ENCODE assay signal across 9 cellular contexts in the genomic region with DNA sequence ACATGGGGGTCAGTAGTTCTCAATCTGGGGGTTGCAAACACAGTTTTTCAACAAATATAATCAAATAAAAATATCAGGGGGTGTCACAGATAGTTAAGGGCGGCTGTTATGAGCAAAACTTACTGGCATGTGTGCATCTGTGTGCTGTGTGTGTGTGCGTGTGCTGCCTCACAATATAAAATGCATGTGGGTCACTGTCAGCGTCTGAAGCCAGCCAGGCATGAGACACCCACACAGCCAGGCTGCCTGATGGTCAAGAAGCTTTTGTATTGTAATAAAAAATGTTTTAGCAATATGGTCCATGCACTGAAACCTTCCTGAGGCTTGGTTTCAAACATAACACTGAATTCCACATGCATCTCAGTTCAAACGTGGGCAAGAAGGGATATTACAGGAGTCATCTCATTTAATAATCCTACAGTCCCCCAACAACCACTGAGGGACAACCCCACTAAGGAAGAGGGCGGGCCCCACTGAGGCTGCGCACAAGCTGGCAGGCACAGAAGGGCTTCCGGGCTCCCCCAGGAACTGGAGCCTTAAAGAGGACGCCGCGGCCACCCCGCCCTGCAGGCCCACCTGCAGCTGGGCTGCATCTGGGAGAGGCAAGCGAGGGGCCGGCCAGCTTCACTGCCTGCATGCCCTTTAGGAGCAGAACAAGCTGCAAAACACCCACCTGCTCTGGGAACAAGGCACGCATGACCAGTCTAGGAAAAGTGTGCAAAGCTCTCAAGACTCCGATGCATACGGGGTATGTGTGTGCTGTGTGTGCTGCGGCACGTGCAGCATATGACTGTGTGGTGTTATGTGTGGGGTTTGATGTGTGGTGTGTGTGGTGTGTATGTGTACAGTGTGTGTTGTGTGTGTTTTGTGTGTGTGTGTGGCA. TPM values are rescaled to one million over a fixed set of nuclear protein-coding genes. Genes with fewer than 3 reads are reported as not detected.
DNase-seq lines count a peak whose midpoint lies in the region; ATAC-seq lines count a peak whose summit lies in the region.
"Had no signal": no experiment of that assay in that cellular context is flagged by ENCODE, and none has a peak within 500 bp of the region (broad histone marks: within the 10 kb centered on the region; RNA-seq: fewer than 3 reads in every experiment).

No MANE protein-coding gene starts in this region.

- H3K4me1 ChIP-seq in CD4-positive, CD25-positive, alpha-beta regulatory T cell (ENCODE audit: control insufficient read depth, insufficient read depth, low read length, poor library complexity, severe bottlenecking), result peaks cover 81% of the 10 kb centered on the region

- CTCF ChIA-PET in activated naive CD4-positive, alpha-beta T cell treated with anti-CD3 and anti-CD28 coated beads for 36 hours (lab: Charles Lee), result interaction anchor here (1.0 to 3.1 kb wide), 3 partner anchors 43 to 65 kb away, joined by 3 to 16 read pairs (median 4); no protein-coding TSS in a partner anchor

- peaks cover 36% of the 10 kb centered on the region for H3K36me3 Mint-ChIP-seq in CD4-positive, CD25-positive, alpha-beta regulatory T cell
- H3K36me3 Mint-ChIP-seq in activated naive CD4-positive, alpha-beta T cell treated with anti-CD3 and anti-CD28 coated beads for 36 hours (ENCODE audit: low read depth), result peaks cover 27% of the 10 kb centered on the region

- H3K27me3 Mint-ChIP-seq in CD4-positive, CD25-positive, alpha-beta regulatory T cell, result no peaks in the 10 kb centered on the region
- H3K27me3 Mint-ChIP-seq in activated naive CD4-positive, alpha-beta T cell treated with anti-CD3 and anti-CD28 coated beads for 36 hours (ENCODE audit: low read depth), result no peaks in the 10 kb centered on the region

- H3K27ac Mint-ChIP-seq in CD4-positive, CD25-positive, alpha-beta regulatory T cell, result peak overlapping the region; percentile 94 to 99 (median 96)
- H3K27ac Mint-ChIP-seq in activated naive CD4-positive, alpha-beta T cell treated with anti-CD3 and anti-CD28 coated beads for 36 hours, result peak overlapping the region; percentile 91

- H3K4me1 Mint-ChIP-seq in CD4-positive, CD25-positive, alpha-beta regulatory T cell, result peaks cover 42 to 92% (median 81%) of the 10 kb centered on the region in 4 donors
- peaks cover 87% of the 10 kb centered on the region for H3K4me1 Mint-ChIP-seq in activated naive CD4-positive, alpha-beta T cell treated with anti-CD3 and anti-CD28 coated beads for 36 hours (ENCODE audit: low read depth)

- H3K4me3 ChIP-seq in CD4-positive, CD25-positive, alpha-beta regulatory T cell (ENCODE audit: low read depth, low read length), result peak overlapping the region; percentile 98

- DNase-seq in CD4-positive, CD25-positive, alpha-beta regulatory T cell, result peak; percentile 69 to 85 (median 71)
- DNase-seq in KG1 (lab: John Stamatoyannopoulos, UW) (peak; percentile 41), retina (peak; percentile 71), SW480 (ENCODE audit: low spot score) (no peak), midbrain (lab: John Stamatoyannopoulos, UW) (no peak), NOMO-1 treated with dmso at 0.1 percent for 144 hours (lab: John Stamatoyannopoulos, UW; ENCODE audit: unreplicated experiment) (no peak)
- peak; percentile 75 for DNase-seq in activated naive CD4-positive, alpha-beta T cell treated with anti-CD3 and anti-CD28 coated beads for 36 hours

- peaks cover 0 to 4% (median 0%) of the 10 kb centered on the region in 7 donors for H3K9me3 Mint-ChIP-seq in CD4-positive, CD25-positive, alpha-beta regulatory T cell
- peaks cover 7% of the 10 kb centered on the region for H3K9me3 Mint-ChIP-seq in activated naive CD4-positive, alpha-beta T cell treated with anti-CD3 and anti-CD28 coated beads for 36 hours

- peak; percentile 80 to 83 for ATAC-seq in CD4-positive, CD25-positive, alpha-beta regulatory T cell (ENCODE audit: low read depth in 2 of 2)
- ATAC-seq in GM21447 (IDR thresholded peaks at IDR 0.05; ENCODE audit: unreplicated experiment), result peak; percentile 76

- intact Hi-C loops in activated naive CD4-positive, alpha-beta T cell treated with anti-CD3 and anti-CD28 coated beads for 36 hours (cut with micrococcal nuclease), result loop anchor here (2.0 kb wide), 3 partner anchors 17 to 73 kb away; no protein-coding TSS in a partner anchor

- H3K9me3 ChIP-seq in CD4-positive, CD25-positive, alpha-beta regulatory T cell (ENCODE audit: control insufficient read depth in 2 of 2, low read length in 2 of 2), result no peaks in the 10 kb centered on the region

- H3K36me3 ChIP-seq in CD4-positive, CD25-positive, alpha-beta regulatory T cell (ENCODE audit: control insufficient read depth, insufficient read depth, low read length), result peaks cover 9% of the 10 kb centered on the region

- H3K4me3 Mint-ChIP-seq in CD4-positive, CD25-positive, alpha-beta regulatory T cell, result peak overlapping the region; percentile 91 to 100 (median 98)
- peak overlapping the region; percentile 78 for H3K4me3 Mint-ChIP-seq in activated naive CD4-positive, alpha-beta T cell treated with anti-CD3 and anti-CD28 coated beads for 36 hours

- H3K27ac ChIP-seq in CD4-positive, CD25-positive, alpha-beta regulatory T cell (ENCODE audit: insufficient read depth, low read length, poor library complexity, severe bottlenecking), result peak overlapping the region; percentile 82
- H3K27ac ChIP-seq: C4-2B had no signal

- H3K27me3 ChIP-seq in CD4-positive, CD25-positive, alpha-beta regulatory T cell (ENCODE audit: control insufficient read depth, insufficient read depth, low read length), result no peaks in the 10 kb centered on the region

RNA-seq across cellular contexts. Expression of gene SEMA4D, which starts 14.1 kb away (rescaled TPM):
- total RNA-seq in CD4-positive, CD25-positive, alpha-beta regulatory T cell, result 480 TPM
- 100 to 1,000 TPM in 1 of 4 donors, 10 to 100 TPM in 3; 67.5 to 108 (median 90.2) TPM for polyA plus RNA-seq in CD4-positive, CD25-positive, alpha-beta regulatory T cell
- 100 to 1,000 TPM; 156 to 160 TPM for total RNA-seq in activated naive CD4-positive, alpha-beta T cell treated with anti-CD3 and anti-CD28 coated beads for 36 hours

Comparison
In these comparisons a context has a peak if more than half of its experiments do, and no peak if none do; other contexts are left out.
1. DNase-seq: peak in CD4-positive, CD25-positive, alpha-beta regulatory T cell (3 of 3), KG1 (single experiment), activated naive CD4-positive, alpha-beta T cell treated with anti-CD3 and anti-CD28 coated beads for 36 hours (single experiment) and retina (single experiment); none in SW480 (single experiment), midbrain (single experiment) and NOMO-1 treated with dmso at 0.1 percent for 144 hours (single experiment).